In the genomic region with DNA sequence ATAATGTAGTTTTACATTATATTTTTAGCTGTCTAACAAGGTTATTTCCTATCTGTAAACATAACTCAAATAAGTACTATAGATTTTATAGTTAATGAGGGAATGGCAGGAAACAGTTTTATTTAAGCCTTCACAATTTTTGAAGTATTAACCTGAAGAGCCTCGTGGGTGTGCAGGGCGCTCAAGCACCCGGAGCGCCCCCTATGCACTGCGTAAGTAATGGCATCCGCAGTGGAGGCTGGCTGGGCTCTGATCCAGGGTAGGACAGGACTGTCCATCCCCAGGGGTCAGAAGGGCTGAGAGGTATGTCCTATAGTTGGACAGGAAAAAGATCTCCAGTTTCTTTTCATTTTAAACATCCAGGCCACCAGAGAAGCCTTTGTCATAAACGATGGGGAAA, we compare ENCODE assay signal across 9 cellular contexts. TPM values are rescaled to one million over a fixed set of nuclear protein-coding genes. Genes with fewer than 3 reads are reported as not detected.
DNase-seq lines count a peak whose midpoint lies in the region; ATAC-seq, FAIRE-seq and TF ChIP-seq lines count a peak whose summit lies in the region.
"Had no signal": no experiment of that assay in that cellular context is flagged by ENCODE, and none has a peak within 500 bp of the region (broad histone marks: within the 10 kb centered on the region; RNA-seq: fewer than 3 reads in every experiment).

No MANE protein-coding gene starts in this region.

- peaks cover 22% of the 10 kb centered on the region for H3K27me3 Mint-ChIP-seq in HFFc6 (ENCODE audit: insufficient read depth)
- H3K27me3 Mint-ChIP-seq in activated T-helper 17 cell treated with anti-CD3 and anti-CD28 coated beads, Interleukin-2, amount 50 U/mL, for 72 hours: peaks cover 51% of the 10 kb centered on the region

- H3K4me3 ChIP-seq in right lobe of liver: no peak overlapping the region

- H3K4me1 ChIP-seq in right lobe of liver: peaks cover 0 to 18% (median 0%) of the 10 kb centered on the region in 4 donors

- no peaks in the 10 kb centered on the region for H3K9me3 Mint-ChIP-seq in HFFc6
- no peaks in the 10 kb centered on the region for H3K9me3 Mint-ChIP-seq in activated T-helper 17 cell treated with anti-CD3 and anti-CD28 coated beads, Interleukin-2, amount 50 U/mL, for 72 hours

- H3K4me3 Mint-ChIP-seq in HFFc6: no peak overlapping the region
- H3K4me3 Mint-ChIP-seq in activated T-helper 17 cell treated with anti-CD3 and anti-CD28 coated beads, Interleukin-2, amount 50 U/mL, for 72 hours: no peak overlapping the region

- H3K27me3 ChIP-seq in right lobe of liver: peaks cover 0 to 50% of the 10 kb centered on the region in 2 donors

- no peak overlapping the region for H3K27ac Mint-ChIP-seq in HFFc6
- no peak overlapping the region for H3K27ac Mint-ChIP-seq in activated T-helper 17 cell treated with anti-CD3 and anti-CD28 coated beads, Interleukin-2, amount 50 U/mL, for 72 hours

- no peaks in the 10 kb centered on the region for H3K36me3 Mint-ChIP-seq in HFFc6 (ENCODE audit: low read depth)
- no peaks in the 10 kb centered on the region for H3K36me3 Mint-ChIP-seq in activated T-helper 17 cell treated with anti-CD3 and anti-CD28 coated beads, Interleukin-2, amount 50 U/mL, for 72 hours (ENCODE audit: low read depth)

- no peaks in the 10 kb centered on the region for H3K36me3 ChIP-seq in right lobe of liver

- H3K9me3 ChIP-seq in right lobe of liver: no peaks in the 10 kb centered on the region

- ATAC-seq in activated T-helper 17 cell treated with anti-CD3 and anti-CD28 coated beads, Interleukin-2, amount 50 U/mL, for 72 hours (replicated peaks): peak; percentile 32
- ATAC-seq in right lobe of liver (peak; percentile 56 to 76 (median 66)), sciatic nerve (no peak), HG03432 (IDR thresholded peaks at IDR 0.05; ENCODE audit: unreplicated experiment) (no peak), left colon (no peak)

- intact Hi-C loops in right lobe of liver (cut with DNase I): no loop called here
- intact Hi-C loops in sciatic nerve (cut with DNase I): no loop called here
- intact Hi-C loops in left colon (cut with DNase I, micrococcal nuclease): loop anchor here in 1 of 2 donors (10.0 kb wide), 1 partner anchor 402 kb away; no protein-coding TSS in a partner anchor

- DNase-seq in D721Med (ENCODE audit: insufficient read length, low spot score): no peak
- DNase-seq in HFFc6: no peak
- no peak for DNase-seq in right lobe of liver
- no peak for DNase-seq in sciatic nerve (ENCODE audit: low spot score)
- no peak for DNase-seq in activated T-cell treated with anti-CD3 and anti-CD28 coated beads for 4 hours
- DNase-seq in left colon: no peak
- DNase-seq: activated naive CD4-positive, alpha-beta T cell treated with Interleukin-2 at 50 U/mL for 16 hours had no signal

- H3K27ac ChIP-seq in right lobe of liver: no peak overlapping the region

- peaks cover 60% of the 10 kb centered on the region for H3K4me1 Mint-ChIP-seq in HFFc6 (ENCODE audit: low read depth)
- no peaks in the 10 kb centered on the region for H3K4me1 Mint-ChIP-seq in activated T-helper 17 cell treated with anti-CD3 and anti-CD28 coated beads, Interleukin-2, amount 50 U/mL, for 72 hours

- TF ChIP-seq CTCF in D721Med (IDR thresholded peaks at IDR 0.05; ENCODE audit: insufficient read depth, missing control alignments) (peak; percentile 56), HFFc6 (IDR thresholded peaks at IDR 0.05) (peak; percentile 80), right lobe of liver (IDR thresholded peaks at IDR 0.05) (peak; percentile 18 to 59 (median 49))

- WGBS in right lobe of liver (ENCODE audit: insufficient coverage, low coverage, low lambda C conversion rate, missing lambda C conversion rate): 6% methylated on average over 7 of the region's 7 CpGs

- FAIRE-seq in D721Med (lab: Jason Lieb, UNC): no peak

- TF ChIP-seq POLR2A in right lobe of liver (IDR thresholded peaks at IDR 0.05): no peak

RNA-seq across cellular contexts. Expression of gene GBX2, which starts 8.2 kb away (rescaled TPM):
- not detected for total RNA-seq in HFFc6 (2021; fragmentation: NEBNext Ultra II Directional; extraction: Animal tissue kit (Norgen Biotek cat#: 25700))
- not detected for total RNA-seq in activated T-helper 17 cell treated with anti-CD3 and anti-CD28 coated beads, Interleukin-2, amount 50 U/mL, for 72 hours
- total RNA-seq in right lobe of liver: not detected
- not detected for total RNA-seq in sciatic nerve
- total RNA-seq in left colon: not detected

Comparison
In these comparisons a context has a peak if more than half of its experiments do, and no peak if none do; other contexts are left out.
1. ATAC-seq: peak in activated T-helper 17 cell treated with anti-CD3 and anti-CD28 coated beads, Interleukin-2, amount 50 U/mL, for 72 hours (single experiment) and right lobe of liver (4 of 4); none in sciatic nerve (single experiment), HG03432 (single experiment) and left colon (single experiment).
2. Peak in every context shown above with its lines, with median percentiles within 50 percentile points of each other: CTCF ChIP-seq.